In the genomic region with DNA sequence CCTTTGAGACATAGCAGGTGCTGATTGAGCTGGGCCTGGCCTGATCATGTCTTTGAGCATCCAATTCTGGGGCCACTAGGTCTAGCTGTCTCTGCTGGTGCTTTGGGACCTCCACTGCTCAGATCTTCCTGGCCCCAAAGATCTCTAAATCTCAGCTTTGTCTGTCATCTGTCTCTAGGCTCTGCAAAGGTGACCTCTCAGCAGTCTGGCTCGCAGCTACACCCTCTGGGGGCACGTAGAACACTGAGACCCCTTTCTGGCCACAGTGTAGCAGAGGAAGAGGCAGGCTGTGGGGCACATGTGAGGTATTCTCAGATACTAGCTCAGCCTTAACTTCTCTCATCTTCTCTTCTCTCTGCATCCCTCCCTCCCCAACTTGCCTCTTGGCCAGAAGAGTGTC, we compare ENCODE assay signal across 7 cellular contexts.
DNase-seq lines count a peak whose midpoint lies in the region; ATAC-seq, FAIRE-seq and TF ChIP-seq lines count a peak whose summit lies in the region.
"Not testable (repeated sequence)": the region's sequence is repeated elsewhere in the genome, so short reads cannot be mapped to it uniquely, and the experiment has no call there.

No MANE protein-coding gene starts in this region.

- H3K27ac Mint-ChIP-seq in T-helper 2 cell treated with Interferon-gamma antibody and Interleukin-4, amounts not matched to agents 5 μg/mL and 100 μg/mL, for 36 hours, result peak overlapping the region; percentile 65
- H3K27ac Mint-ChIP-seq in activated CD8-positive, alpha-beta T cell treated with anti-CD3 and anti-CD28 coated beads, Interleukin-2, amount 10 ng/mL, durations not matched to agents 7 days and 5 days, result peak overlapping the region; percentile 39
- peak overlapping the region; percentile 28 for H3K27ac Mint-ChIP-seq in activated naive CD8-positive, alpha-beta T cell treated with anti-CD3 and anti-CD28 coated beads, Interleukin-2, amount 10 ng/mL, durations not matched to agents 7 days and 5 days

- H3K36me3 ChIP-seq in OCI-LY3 (replicated peaks; ENCODE audit: low read depth, low read length); keratinocyte (ENCODE audit: control insufficient read depth in 2 of 2, extremely low read depth in 1 of 2, insufficient read depth in 2 of 2, low read length in 2 of 2); aorta (ENCODE audit: control insufficient read depth in 1 of 2, insufficient read depth in 2 of 2, low read length in 1 of 2): not testable (repeated sequence)

- dilution Hi-C loops in keratinocyte (cut with MboI; ENCODE audit: extremely low pct_ligation_motif_present, low sequenced_read_pairs), result not testable (repeated sequence)

- not testable (repeated sequence) for H3K9me1 ChIP-seq in keratinocyte (ENCODE audit: control insufficient read depth, extremely low read depth, insufficient read depth, low read length)

- not testable (repeated sequence) for H2AFZ ChIP-seq in OCI-LY3 (ENCODE audit: low read depth, low read length); keratinocyte (ENCODE audit: control insufficient read depth, low read length)

- H3K9ac ChIP-seq in OCI-LY3 (ENCODE audit: low read length); keratinocyte (ENCODE audit: control insufficient read depth, extremely low read depth, insufficient read depth, low read length): not testable (repeated sequence)

- H3K27me3 ChIP-seq in AG04450 (ENCODE audit: control insufficient read depth, insufficient read depth, low read length); OCI-LY3 (ENCODE audit: low read depth, low read length); keratinocyte (ENCODE audit: control insufficient read depth, extremely low read depth, insufficient read depth, low read length); aorta (ENCODE audit: control insufficient read depth in 1 of 2, insufficient read depth in 2 of 2, low read length in 1 of 2): not testable (repeated sequence)

- not testable (repeated sequence) for H3K4me2 ChIP-seq in OCI-LY3 (ENCODE audit: low read length); keratinocyte (ENCODE audit: control insufficient read depth, extremely low read depth, insufficient read depth, low read depth, low read length)

- H3K27ac ChIP-seq in AG04450 (ENCODE audit: low read depth, low read length) (peak overlapping the region; percentile 21), OCI-LY3 (ENCODE audit: low read length) (peak overlapping the region; percentile 73)
- not testable (repeated sequence) for H3K27ac ChIP-seq in keratinocyte (ENCODE audit: control insufficient read depth, insufficient read depth, low read length); aorta (ENCODE audit: low read depth in 1 of 2, low read length in 2 of 2)

- FAIRE-seq in keratinocyte (lab: Jason Lieb, UNC), result peak; percentile 66

- H3K9me3 Mint-ChIP-seq in T-helper 2 cell treated with Interferon-gamma antibody and Interleukin-4, amounts not matched to agents 5 μg/mL and 100 μg/mL, for 36 hours; activated CD8-positive, alpha-beta T cell treated with anti-CD3 and anti-CD28 coated beads, Interleukin-2, amount 10 ng/mL, durations not matched to agents 7 days and 5 days (ENCODE audit: insufficient read depth); activated naive CD8-positive, alpha-beta T cell treated with anti-CD3 and anti-CD28 coated beads, Interleukin-2, amount 10 ng/mL, durations not matched to agents 7 days and 5 days: not testable (repeated sequence)

- TF ChIP-seq CTCF in AG04450 (IDR thresholded peaks at IDR 0.05; ENCODE audit: low read depth, low read length); OCI-LY3 (IDR thresholded peaks at IDR 0.05; ENCODE audit: low read depth, low read length); keratinocyte (optimal IDR thresholded peaks at IDR 0.05 in 1 of 3, IDR thresholded peaks at IDR 0.05 in 1 of 3, conservative IDR thresholded peaks at IDR 0.05 in 1 of 3; ENCODE audit: extremely low read depth in 1 of 3, insufficient read depth in 2 of 3, low read length in 3 of 3): not testable (repeated sequence)

- peaks cover 23% of the 10 kb centered on the region for H3K4me1 Mint-ChIP-seq in T-helper 2 cell treated with Interferon-gamma antibody and Interleukin-4, amounts not matched to agents 5 μg/mL and 100 μg/mL, for 36 hours (ENCODE audit: low read depth)
- H3K4me1 Mint-ChIP-seq in activated CD8-positive, alpha-beta T cell treated with anti-CD3 and anti-CD28 coated beads, Interleukin-2, amount 10 ng/mL, durations not matched to agents 7 days and 5 days (ENCODE audit: low read depth), result peaks cover 21% of the 10 kb centered on the region
- H3K4me1 Mint-ChIP-seq in activated naive CD8-positive, alpha-beta T cell treated with anti-CD3 and anti-CD28 coated beads, Interleukin-2, amount 10 ng/mL, durations not matched to agents 7 days and 5 days, result peaks cover 14% of the 10 kb centered on the region

- CTCF ChIA-PET in AG04450 (lab: Charles Lee); activated CD8-positive, alpha-beta T cell treated with anti-CD3 and anti-CD28 coated beads, Interleukin-2, amount 10 ng/mL, durations not matched to agents 7 days and 5 days (lab: Charles Lee): not testable (repeated sequence)

- intact Hi-C loops in aorta (cut with DNase I), result not testable (repeated sequence)

- not testable (repeated sequence) for H3K9me3 ChIP-seq in AG04450 (ENCODE audit: control insufficient read depth, insufficient read depth, low read length); OCI-LY3 (ENCODE audit: insufficient read depth, low read length); keratinocyte (ENCODE audit: control insufficient read depth, low read depth, low read length); aorta (ENCODE audit: control insufficient read depth, low read length)

- H3K36me3 Mint-ChIP-seq in T-helper 2 cell treated with Interferon-gamma antibody and Interleukin-4, amounts not matched to agents 5 μg/mL and 100 μg/mL, for 36 hours (ENCODE audit: low read depth); activated CD8-positive, alpha-beta T cell treated with anti-CD3 and anti-CD28 coated beads, Interleukin-2, amount 10 ng/mL, durations not matched to agents 7 days and 5 days (ENCODE audit: low read depth); activated naive CD8-positive, alpha-beta T cell treated with anti-CD3 and anti-CD28 coated beads, Interleukin-2, amount 10 ng/mL, durations not matched to agents 7 days and 5 days: not testable (repeated sequence)

- H3K4me3 Mint-ChIP-seq in T-helper 2 cell treated with Interferon-gamma antibody and Interleukin-4, amounts not matched to agents 5 μg/mL and 100 μg/mL, for 36 hours; activated CD8-positive, alpha-beta T cell treated with anti-CD3 and anti-CD28 coated beads, Interleukin-2, amount 10 ng/mL, durations not matched to agents 7 days and 5 days; activated naive CD8-positive, alpha-beta T cell treated with anti-CD3 and anti-CD28 coated beads, Interleukin-2, amount 10 ng/mL, durations not matched to agents 7 days and 5 days: not testable (repeated sequence)

- ATAC-seq in activated CD8-positive, alpha-beta T cell treated with anti-CD3 and anti-CD28 coated beads, Interleukin-2, amount 10 ng/mL, durations not matched to agents 7 days and 5 days, result peak; percentile 17
- ATAC-seq in activated naive CD8-positive, alpha-beta T cell treated with anti-CD3 and anti-CD28 coated beads, Interleukin-2, amount 10 ng/mL, durations not matched to agents 7 days and 5 days (ENCODE audit: low read depth), result peak; percentile 13
- ATAC-seq in aorta (ENCODE audit: low FRiP score), result peak; percentile 42

- not testable (repeated sequence) for H4K20me1 ChIP-seq in OCI-LY3 (ENCODE audit: insufficient read depth, low read length); keratinocyte (ENCODE audit: control insufficient read depth, extremely low read depth, insufficient read depth, low read length)

- H3K4me3 ChIP-seq in AG04450 (ENCODE audit: low read depth, low read length); OCI-LY3 (ENCODE audit: low read length); keratinocyte (ENCODE audit: control insufficient read depth in 2 of 3, extremely low read depth in 1 of 3, insufficient read depth in 2 of 3, low read depth in 1 of 3, low read length in 3 of 3); aorta (ENCODE audit: low read length in 2 of 2): not testable (repeated sequence)

- H3K79me2 ChIP-seq in OCI-LY3 (ENCODE audit: low read length); keratinocyte (ENCODE audit: control insufficient read depth, insufficient read depth, low read length): not testable (repeated sequence)

- not testable (repeated sequence) for DNase-seq in AG04450 (ENCODE audit: low read depth, low spot score); T-helper 2 cell treated with Interferon-gamma antibody and Interleukin-4, amounts not matched to agents 5 μg/mL and 100 μg/mL, for 36 hours (ENCODE audit: low spot score); activated CD8-positive, alpha-beta T cell treated with anti-CD3 and anti-CD28 coated beads, Interleukin-2, amount 10 ng/mL, durations not matched to agents 7 days and 5 days; activated naive CD8-positive, alpha-beta T cell treated with anti-CD3 and anti-CD28 coated beads, Interleukin-2, amount 10 ng/mL, durations not matched to agents 7 days and 5 days; keratinocyte (ENCODE audit: low read depth, low spot score); aorta

- WGBS in aorta, 2 donors, result 99 to 100% methylated on average over 2 of the region's 2 CpGs

- H3K4me1 ChIP-seq in OCI-LY3 (ENCODE audit: low read length), result peaks cover 71% of the 10 kb centered on the region
- not testable (repeated sequence) for H3K4me1 ChIP-seq in keratinocyte (ENCODE audit: control insufficient read depth, extremely low read depth, insufficient read depth, low read length); aorta (ENCODE audit: control insufficient read depth in 1 of 2, insufficient read depth in 2 of 2, low read length in 2 of 2)

- H3K27me3 Mint-ChIP-seq in T-helper 2 cell treated with Interferon-gamma antibody and Interleukin-4, amounts not matched to agents 5 μg/mL and 100 μg/mL, for 36 hours (ENCODE audit: low read depth); activated CD8-positive, alpha-beta T cell treated with anti-CD3 and anti-CD28 coated beads, Interleukin-2, amount 10 ng/mL, durations not matched to agents 7 days and 5 days (ENCODE audit: low read depth); activated naive CD8-positive, alpha-beta T cell treated with anti-CD3 and anti-CD28 coated beads, Interleukin-2, amount 10 ng/mL, durations not matched to agents 7 days and 5 days: not testable (repeated sequence)

- POLR2A ChIA-PET in AG04450 (lab: Yijun Ruan, JAX); activated CD8-positive, alpha-beta T cell treated with anti-CD3 and anti-CD28 coated beads, Interleukin-2, amount 10 ng/mL, durations not matched to agents 7 days and 5 days (lab: Charles Lee); activated naive CD8-positive, alpha-beta T cell treated with anti-CD3 and anti-CD28 coated beads, Interleukin-2, amount 10 ng/mL, durations not matched to agents 7 days and 5 days (lab: Charles Lee): not testable (repeated sequence)
